8 cellular contexts compared by ENCODE assay signal in genomic region chr14:50318031-50318626, GRCh38. TPM values are rescaled to one million over a fixed set of nuclear protein-coding genes. Genes with fewer than 3 reads are reported as not detected.
DNase-seq lines count a peak whose midpoint lies in the region; ATAC-seq and TF ChIP-seq lines count a peak whose summit lies in the region.

No MANE protein-coding gene starts in this region.

- DNase-seq in GM03348 (ENCODE audit: low spot score): peak; percentile 58
- peak; percentile 32 to 41 for DNase-seq in NCI-H2081 (lab: John Stamatoyannopoulos, UW)
- DNase-seq in choroid plexus epithelial cell (ENCODE audit: low read depth): peak; percentile 78
- no peak for DNase-seq in activated CD4-positive, alpha-beta T cell treated with anti-CD3 and anti-CD28 coated beads, Interleukin-2, amount 10 ng/mL, durations not matched to agents 24 days and 14 days

- no peaks in the 10 kb centered on the region for H3K27me3 Mint-ChIP-seq in activated CD4-positive, alpha-beta T cell treated with anti-CD3 and anti-CD28 coated beads, Interleukin-2, amount 10 ng/mL, durations not matched to agents 24 days and 14 days

- ATAC-seq in GM21526 (IDR thresholded peaks at IDR 0.05; ENCODE audit: low FRiP score, unreplicated experiment) (no peak), GM18502 (IDR thresholded peaks at IDR 0.05; ENCODE audit: poor library complexity, unreplicated experiment) (no peak), GM21360 (IDR thresholded peaks at IDR 0.05; ENCODE audit: unreplicated experiment) (no peak)

- TF ChIP-seq CTCF in choroid plexus epithelial cell (conservative IDR thresholded peaks at IDR 0.05; ENCODE audit: low read depth, low read length) (peak; percentile 63), neutrophil (IDR thresholded peaks at IDR 0.05) (peak; percentile 22)

- intact Hi-C loops in activated CD4-positive, alpha-beta T cell treated with anti-CD3 and anti-CD28 coated beads, Interleukin-2, amount 10 ng/mL, durations not matched to agents 24 days and 14 days (cut with micrococcal nuclease): no loop called here

- H3K9me3 Mint-ChIP-seq in activated CD4-positive, alpha-beta T cell treated with anti-CD3 and anti-CD28 coated beads, Interleukin-2, amount 10 ng/mL, durations not matched to agents 24 days and 14 days: no peaks in the 10 kb centered on the region

- H3K36me3 Mint-ChIP-seq in activated CD4-positive, alpha-beta T cell treated with anti-CD3 and anti-CD28 coated beads, Interleukin-2, amount 10 ng/mL, durations not matched to agents 24 days and 14 days (ENCODE audit: low read depth): peaks cover 27% of the 10 kb centered on the region

- H3K36me3 ChIP-seq in neutrophil: no peaks in the 10 kb centered on the region

- no peak overlapping the region for H3K27ac Mint-ChIP-seq in activated CD4-positive, alpha-beta T cell treated with anti-CD3 and anti-CD28 coated beads, Interleukin-2, amount 10 ng/mL, durations not matched to agents 24 days and 14 days

- no peak overlapping the region for H3K27ac ChIP-seq in neutrophil

- H3K27me3 ChIP-seq in neutrophil: no peaks in the 10 kb centered on the region

- H3K4me1 ChIP-seq in neutrophil (ENCODE audit: control insufficient read depth in 1 of 2, insufficient read depth in 1 of 2, low read depth in 1 of 2, low read length in 1 of 2): peaks cover 8 to 15% of the 10 kb centered on the region in 2 experiments

- no peaks in the 10 kb centered on the region for H3K9me3 ChIP-seq in neutrophil

- no peak overlapping the region for H3K4me3 Mint-ChIP-seq in activated CD4-positive, alpha-beta T cell treated with anti-CD3 and anti-CD28 coated beads, Interleukin-2, amount 10 ng/mL, durations not matched to agents 24 days and 14 days

- peaks cover 33% of the 10 kb centered on the region for H3K4me1 Mint-ChIP-seq in activated CD4-positive, alpha-beta T cell treated with anti-CD3 and anti-CD28 coated beads, Interleukin-2, amount 10 ng/mL, durations not matched to agents 24 days and 14 days

- H3K4me3 ChIP-seq in choroid plexus epithelial cell (ENCODE audit: low read depth, low read length) (no peak overlapping the region), neutrophil (ENCODE audit: low read depth in 1 of 2, low read length in 1 of 2) (no peak overlapping the region)

RNA-seq across cellular contexts. Expression of gene DMAC2L, which starts 6.0 kb away (rescaled TPM):
- total RNA-seq in activated CD4-positive, alpha-beta T cell treated with anti-CD3 and anti-CD28 coated beads, Interleukin-2, amount 10 ng/mL, durations not matched to agents 24 days and 14 days: 16.3 and 18.8 TPM in 2 replicates

RNA-seq across cellular contexts. Expression of gene L2HGDH, which starts 6.1 kb away (rescaled TPM):
- 16.8 and 18.0 TPM in 2 replicates for total RNA-seq in activated CD4-positive, alpha-beta T cell treated with anti-CD3 and anti-CD28 coated beads, Interleukin-2, amount 10 ng/mL, durations not matched to agents 24 days and 14 days
